Comparison of ENCODE assay signal across 8 cellular contexts in genomic region chr6:133953634-133954415, GRCh38. TPM values are rescaled to one million over a fixed set of nuclear protein-coding genes. Genes with fewer than 3 reads are reported as not detected.
A peak's percentile ranks its signal among the peaks of the same experiment; 100 is the strongest.
DNase-seq lines count a peak whose midpoint lies in the region; ATAC-seq and TF ChIP-seq lines count a peak whose summit lies in the region.

No MANE protein-coding gene starts in this region.

- peak overlapping the region; percentile 76 for H3K27ac Mint-ChIP-seq in activated naive CD4-positive, alpha-beta T cell treated with anti-CD3 and anti-CD28 coated beads, Interleukin-2, amount 50 U/mL, for 24 hours
- peak overlapping the region; percentile 87 for H3K27ac Mint-ChIP-seq in activated T-helper 17 cell treated with anti-CD3 and anti-CD28 coated beads, Interleukin-2, amount 50 U/mL, for 72 hours

- peak overlapping the region; percentile 98 for H3K27ac ChIP-seq in thoracic aorta

- no peaks in the 10 kb centered on the region for H3K36me3 Mint-ChIP-seq in activated naive CD4-positive, alpha-beta T cell treated with anti-CD3 and anti-CD28 coated beads, Interleukin-2, amount 50 U/mL, for 24 hours
- no peaks in the 10 kb centered on the region for H3K36me3 Mint-ChIP-seq in activated T-helper 17 cell treated with anti-CD3 and anti-CD28 coated beads, Interleukin-2, amount 50 U/mL, for 72 hours (ENCODE audit: low read depth)

- peaks cover 15 to 44% of the 10 kb centered on the region in 2 donors for H3K4me1 ChIP-seq in thoracic aorta (ENCODE audit: control insufficient read depth in 1 of 2, low read depth in 2 of 2)

- no peaks in the 10 kb centered on the region for H3K9me3 Mint-ChIP-seq in activated naive CD4-positive, alpha-beta T cell treated with anti-CD3 and anti-CD28 coated beads, Interleukin-2, amount 50 U/mL, for 24 hours
- no peaks in the 10 kb centered on the region for H3K9me3 Mint-ChIP-seq in activated T-helper 17 cell treated with anti-CD3 and anti-CD28 coated beads, Interleukin-2, amount 50 U/mL, for 72 hours

- H3K36me3 ChIP-seq in kidney epithelial cell (ENCODE audit: control insufficient read depth, insufficient read depth, low read length) (no peaks in the 10 kb centered on the region), thoracic aorta (no peaks in the 10 kb centered on the region)

- H3K4me3 Mint-ChIP-seq in activated naive CD4-positive, alpha-beta T cell treated with anti-CD3 and anti-CD28 coated beads, Interleukin-2, amount 50 U/mL, for 24 hours: peak overlapping the region; percentile 99
- H3K4me3 Mint-ChIP-seq in activated T-helper 17 cell treated with anti-CD3 and anti-CD28 coated beads, Interleukin-2, amount 50 U/mL, for 72 hours: peak overlapping the region; percentile 92

- H3K27me3 ChIP-seq in kidney epithelial cell (ENCODE audit: control insufficient read depth, insufficient read depth, low read length) (no peaks in the 10 kb centered on the region), thoracic aorta (replicated peaks; ENCODE audit: insufficient read depth) (no peaks in the 10 kb centered on the region)

- no peak for TF ChIP-seq CTCF in kidney epithelial cell (IDR thresholded peaks at IDR 0.05; ENCODE audit: insufficient read depth, low read length, poor library complexity, severe bottlenecking)
- no peak for TF ChIP-seq CTCF in thoracic aorta (IDR thresholded peaks at IDR 0.05)

- H3K9me3 ChIP-seq in thoracic aorta: no peaks in the 10 kb centered on the region

- H3K4me3 ChIP-seq in kidney epithelial cell (ENCODE audit: low read depth, low read length): peak overlapping the region; percentile 83
- H3K4me3 ChIP-seq in thoracic aorta: peak overlapping the region; percentile 97

- no peaks in the 10 kb centered on the region for H3K27me3 Mint-ChIP-seq in activated naive CD4-positive, alpha-beta T cell treated with anti-CD3 and anti-CD28 coated beads, Interleukin-2, amount 50 U/mL, for 24 hours
- no peaks in the 10 kb centered on the region for H3K27me3 Mint-ChIP-seq in activated T-helper 17 cell treated with anti-CD3 and anti-CD28 coated beads, Interleukin-2, amount 50 U/mL, for 72 hours

- H3K4me1 Mint-ChIP-seq in activated naive CD4-positive, alpha-beta T cell treated with anti-CD3 and anti-CD28 coated beads, Interleukin-2, amount 50 U/mL, for 24 hours: peaks cover 50% of the 10 kb centered on the region
- peaks cover 28% of the 10 kb centered on the region for H3K4me1 Mint-ChIP-seq in activated T-helper 17 cell treated with anti-CD3 and anti-CD28 coated beads, Interleukin-2, amount 50 U/mL, for 72 hours

- no peak for DNase-seq in activated naive CD4-positive, alpha-beta T cell treated with Interleukin-2 at 50 U/mL for 16 hours
- DNase-seq in kidney epithelial cell (ENCODE audit: low read depth): no peak
- no peak for DNase-seq in thoracic aorta (ENCODE audit: low spot score)
- no peak for DNase-seq in activated CD8-positive, alpha-beta memory T cell treated with anti-CD3 and anti-CD28 coated beads for 24 hours
- DNase-seq in activated gamma-delta T cell treated with Interleukin-2 at 50 U/mL for 16 hours: no peak

- TF ChIP-seq POLR2A in GM18505 (IDR thresholded peaks at IDR 0.05; ENCODE audit: borderline replicate concordance, extremely low read depth, insufficient read depth, insufficient read length): no peak

- no peak for ATAC-seq in activated T-helper 17 cell treated with anti-CD3 and anti-CD28 coated beads, Interleukin-2, amount 50 U/mL, for 72 hours (replicated peaks)
- no peak for ATAC-seq in thoracic aorta (ENCODE audit: insufficient number of reproducible peaks, low FRiP score, low read depth)
- no peak for ATAC-seq in GM18505 (IDR thresholded peaks at IDR 0.05; ENCODE audit: unreplicated experiment)

RNA-seq across cellular contexts. Expression of gene TBPL1, which starts 0.8 kb away (rescaled TPM):
- total RNA-seq in activated T-helper 17 cell treated with anti-CD3 and anti-CD28 coated beads, Interleukin-2, amount 50 U/mL, for 72 hours: 10 to 100 TPM; 14.7 to 25.8 TPM
- total RNA-seq in kidney epithelial cell (16.8 and 27.7 TPM in 2 replicates), thoracic aorta (1 to 10 TPM; 6.1 to 8.5 TPM)
